13 cellular contexts compared by ENCODE assay signal in genomic region chr11:67278939-67279588, GRCh38. TPM values are rescaled to one million over a fixed set of nuclear protein-coding genes. Genes with fewer than 3 reads are reported as not detected.
DNase-seq lines count a peak whose midpoint lies in the region; ATAC-seq and TF ChIP-seq lines count a peak whose summit lies in the region.
"Had no signal": no experiment of that assay in that cellular context is flagged by ENCODE, and none has a peak within 500 bp of the region (broad histone marks: within the 10 kb centered on the region; RNA-seq: fewer than 3 reads in every experiment).

No MANE protein-coding gene starts in this region.

- no peaks in the 10 kb centered on the region for H3K27me3 Mint-ChIP-seq in activated CD4-positive, alpha-beta T cell treated with anti-CD3 and anti-CD28 coated beads, Interleukin-2, amount 10 ng/mL, durations not matched to agents 7 days and 5 days
- H3K27me3 Mint-ChIP-seq in activated CD4-positive, alpha-beta memory T cell treated with anti-CD3 and anti-CD28 coated beads for 36 hours, result no peaks in the 10 kb centered on the region
- H3K27me3 Mint-ChIP-seq in stimulated activated naive B cell treated with anti-CD40 and anti-IgM and Interleukin-4, amounts not matched to agents 10 μg/mL and 1 μg/mL and 100 μg/mL, for 72 hours, result no peaks in the 10 kb centered on the region

- peaks cover 74% of the 10 kb centered on the region for H3K4me1 Mint-ChIP-seq in activated CD4-positive, alpha-beta T cell treated with anti-CD3 and anti-CD28 coated beads, Interleukin-2, amount 10 ng/mL, durations not matched to agents 7 days and 5 days
- peaks cover 54% of the 10 kb centered on the region for H3K4me1 Mint-ChIP-seq in activated CD4-positive, alpha-beta memory T cell treated with anti-CD3 and anti-CD28 coated beads for 36 hours (ENCODE audit: low read depth)
- peaks cover 53 to 72% of the 10 kb centered on the region in 2 donors for H3K4me1 Mint-ChIP-seq in stimulated activated naive B cell treated with anti-CD40 and anti-IgM and Interleukin-4, amounts not matched to agents 10 μg/mL and 1 μg/mL and 100 μg/mL, for 72 hours

- H3K36me3 ChIP-seq in right atrium auricular region (peaks cover 55% of the 10 kb centered on the region), uterus (no peaks in the 10 kb centered on the region)

- H3K9me3 ChIP-seq in right atrium auricular region (no peaks in the 10 kb centered on the region), uterus (no peaks in the 10 kb centered on the region)
- H3K9me3 ChIP-seq: A549, thyroid gland had no signal

- no peak for ATAC-seq in stimulated activated naive B cell treated with anti-CD40 and anti-IgM and Interleukin-4, amounts not matched to agents 10 μg/mL and 1 μg/mL and 100 μg/mL, for 72 hours (replicated peaks)
- ATAC-seq in HG02973 (IDR thresholded peaks at IDR 0.05; ENCODE audit: unreplicated experiment) (no peak), HG03442 (IDR thresholded peaks at IDR 0.05; ENCODE audit: unreplicated experiment) (no peak)
- ATAC-seq: A549 had no signal

- H3K4me1 ChIP-seq in right atrium auricular region (peaks cover 0 to 64% of the 10 kb centered on the region in 2 donors), uterus (peaks cover 0 to 31% of the 10 kb centered on the region in 2 donors)

- CTCF ChIA-PET in activated CD4-positive, alpha-beta T cell treated with anti-CD3 and anti-CD28 coated beads, Interleukin-2, amount 10 ng/mL, durations not matched to agents 7 days and 5 days (lab: Charles Lee), result interaction anchor here (0.6 to 5.4 kb wide), 6 partner anchors 8 to 198 kb away, joined by 3 to 41 read pairs (median 4); partner anchors contain the start of gene ANKRD13D
- CTCF ChIA-PET in activated CD4-positive, alpha-beta memory T cell treated with anti-CD3 and anti-CD28 coated beads for 36 hours (lab: Charles Lee), result interaction anchor here (0.6 to 1.9 kb wide), 3 partner anchors 11 to 64 kb away, joined by 3 to 7 read pairs (median 5); no protein-coding TSS in a partner anchor

- TF ChIP-seq POLR2A in uterus (IDR thresholded peaks at IDR 0.05), result no peak

- intact Hi-C loops in activated CD4-positive, alpha-beta memory T cell treated with anti-CD3 and anti-CD28 coated beads for 36 hours (cut with micrococcal nuclease), result loop anchor here (5.0 kb wide), 1 partner anchor 123 kb away; the partner anchor contains the start of genes PPP1CA and TBC1D10C
- intact Hi-C loops in uterus (cut with DNase I; ENCODE audit: low total_unique reads), result no loop called here

- H3K27me3 ChIP-seq in right atrium auricular region (no peaks in the 10 kb centered on the region), uterus (no peaks in the 10 kb centered on the region)
- H3K27me3 ChIP-seq: thyroid gland had no signal

- H3K27ac Mint-ChIP-seq in activated CD4-positive, alpha-beta T cell treated with anti-CD3 and anti-CD28 coated beads, Interleukin-2, amount 10 ng/mL, durations not matched to agents 7 days and 5 days, result peak overlapping the region; percentile 93
- peak overlapping the region; percentile 97 for H3K27ac Mint-ChIP-seq in activated CD4-positive, alpha-beta memory T cell treated with anti-CD3 and anti-CD28 coated beads for 36 hours
- peak overlapping the region; percentile 95 for H3K27ac Mint-ChIP-seq in stimulated activated naive B cell treated with anti-CD40 and anti-IgM and Interleukin-4, amounts not matched to agents 10 μg/mL and 1 μg/mL and 100 μg/mL, for 72 hours

- TF ChIP-seq CTCF in right atrium auricular region (IDR thresholded peaks at IDR 0.05) (no peak), uterus (IDR thresholded peaks at IDR 0.05) (no peak)

- POLR2A ChIA-PET in activated CD4-positive, alpha-beta T cell treated with anti-CD3 and anti-CD28 coated beads, Interleukin-2, amount 10 ng/mL, durations not matched to agents 7 days and 5 days (lab: Charles Lee), result no interaction called here
- POLR2A ChIA-PET in activated CD4-positive, alpha-beta memory T cell treated with anti-CD3 and anti-CD28 coated beads for 36 hours (lab: Charles Lee), result interaction anchor here (2.9 to 3.7 kb wide), 2 partner anchors 9 to 24 kb away, joined by 8 to 53 read pairs; partner anchors contain the start of genes ANKRD13D and SSH3

- no peak for DNase-seq in activated CD4-positive, alpha-beta T cell treated with anti-CD3 and anti-CD28 coated beads, Interleukin-2, amount 10 ng/mL, durations not matched to agents 7 days and 5 days
- no peak for DNase-seq in activated CD4-positive, alpha-beta T cell treated with anti-CD3 and anti-CD28 coated beads for 4 hours
- no peak for DNase-seq in activated CD4-positive, alpha-beta memory T cell treated with anti-CD3 and anti-CD28 coated beads for 36 hours
- DNase-seq in right atrium auricular region (ENCODE audit: low spot score) (no peak), uterus (no peak)
- DNase-seq in stimulated activated naive B cell treated with anti-CD40 and anti-IgM and Interleukin-4, amounts not matched to agents 10 μg/mL and 1 μg/mL and 100 μg/mL, for 72 hours, result no peak
- DNase-seq: activated CD4-positive, CD25-positive, alpha-beta regulatory T cell treated with anti-CD3 and anti-CD28 coated beads, Interleukin-2, amount 50 U/mL, for 72 hours; NCI-H2171 treated with DMSO at 0.1 percent for 48 hours; stimulated activated CD4-positive, alpha-beta T cell treated with anti-CD3 and anti-CD28 coated beads, Interleukin-2, amount 100 ng/mL, for 48 hours had no signal

- peaks cover 70% of the 10 kb centered on the region for H3K36me3 Mint-ChIP-seq in activated CD4-positive, alpha-beta T cell treated with anti-CD3 and anti-CD28 coated beads, Interleukin-2, amount 10 ng/mL, durations not matched to agents 7 days and 5 days (ENCODE audit: low read depth)
- peaks cover 56% of the 10 kb centered on the region for H3K36me3 Mint-ChIP-seq in activated CD4-positive, alpha-beta memory T cell treated with anti-CD3 and anti-CD28 coated beads for 36 hours
- peaks cover 65 to 74% of the 10 kb centered on the region in 2 donors for H3K36me3 Mint-ChIP-seq in stimulated activated naive B cell treated with anti-CD40 and anti-IgM and Interleukin-4, amounts not matched to agents 10 μg/mL and 1 μg/mL and 100 μg/mL, for 72 hours

- H3K4me3 Mint-ChIP-seq in activated CD4-positive, alpha-beta T cell treated with anti-CD3 and anti-CD28 coated beads, Interleukin-2, amount 10 ng/mL, durations not matched to agents 7 days and 5 days, result peak overlapping the region; percentile 78
- no peak overlapping the region for H3K4me3 Mint-ChIP-seq in activated CD4-positive, alpha-beta memory T cell treated with anti-CD3 and anti-CD28 coated beads for 36 hours
- H3K4me3 Mint-ChIP-seq in stimulated activated naive B cell treated with anti-CD40 and anti-IgM and Interleukin-4, amounts not matched to agents 10 μg/mL and 1 μg/mL and 100 μg/mL, for 72 hours, result peak overlapping the region; percentile 57 to 79

- H3K9me3 Mint-ChIP-seq in activated CD4-positive, alpha-beta T cell treated with anti-CD3 and anti-CD28 coated beads, Interleukin-2, amount 10 ng/mL, durations not matched to agents 7 days and 5 days, result no peaks in the 10 kb centered on the region
- H3K9me3 Mint-ChIP-seq in activated CD4-positive, alpha-beta memory T cell treated with anti-CD3 and anti-CD28 coated beads for 36 hours, result no peaks in the 10 kb centered on the region
- H3K9me3 Mint-ChIP-seq in stimulated activated naive B cell treated with anti-CD40 and anti-IgM and Interleukin-4, amounts not matched to agents 10 μg/mL and 1 μg/mL and 100 μg/mL, for 72 hours, result peaks cover 1 to 3% of the 10 kb centered on the region in 2 donors

- H3K27ac ChIP-seq in right atrium auricular region, result peak overlapping the region; percentile 84 to 90
- peak overlapping the region in 1 of 2 donors; percentile 88 for H3K27ac ChIP-seq in uterus
- H3K27ac ChIP-seq: A549 had no signal

- no peak overlapping the region for H3K4me3 ChIP-seq in right atrium auricular region
- H3K4me3 ChIP-seq in uterus, result no peak overlapping the region
- H3K4me3 ChIP-seq: A549, thyroid gland had no signal

RNA-seq across cellular contexts. Expression of gene ANKRD13D, which starts 10.0 kb away (rescaled TPM):
- 100 to 1,000 TPM; 135 to 194 TPM for total RNA-seq in activated CD4-positive, alpha-beta T cell treated with anti-CD3 and anti-CD28 coated beads, Interleukin-2, amount 10 ng/mL, durations not matched to agents 7 days and 5 days
- total RNA-seq in activated CD4-positive, alpha-beta memory T cell treated with anti-CD3 and anti-CD28 coated beads for 36 hours, result 10 to 100 TPM; 85.9 to 89.4 TPM
- total RNA-seq in right atrium auricular region (10 to 100 TPM; 14.1 to 14.9 TPM), uterus (10 to 100 TPM in 3 of 4 donors, 1 to 10 TPM in 1; 7.4 to 63.7 (median 22.5) TPM)

RNA-seq across cellular contexts. Expression of gene GRK2, which starts 12.8 kb away (rescaled TPM):
- 100 to 1,000 TPM; 306 to 324 TPM for total RNA-seq in activated CD4-positive, alpha-beta T cell treated with anti-CD3 and anti-CD28 coated beads, Interleukin-2, amount 10 ng/mL, durations not matched to agents 7 days and 5 days
- total RNA-seq in activated CD4-positive, alpha-beta memory T cell treated with anti-CD3 and anti-CD28 coated beads for 36 hours, result 100 to 1,000 TPM; 273 to 279 TPM
- 10 to 100 TPM; 52.7 to 55.9 TPM for total RNA-seq in right atrium auricular region
- 10 to 100 TPM; 25.0 to 93.8 (median 64.2) TPM for total RNA-seq in uterus

RNA-seq across cellular contexts. Expression of gene SSH3, which starts 24.3 kb away (rescaled TPM):
- 1 to 10 TPM; 8.2 to 9.6 TPM for total RNA-seq in activated CD4-positive, alpha-beta T cell treated with anti-CD3 and anti-CD28 coated beads, Interleukin-2, amount 10 ng/mL, durations not matched to agents 7 days and 5 days
- total RNA-seq in activated CD4-positive, alpha-beta memory T cell treated with anti-CD3 and anti-CD28 coated beads for 36 hours, result 10 to 100 TPM; 14.9 to 19.4 TPM
- 10 to 100 TPM; 14.7 to 23.6 TPM for total RNA-seq in right atrium auricular region
- total RNA-seq in uterus, result 10 to 100 TPM in 3 of 4 donors, 1 to 10 TPM in 1; 7.7 to 48.8 (median 19.1) TPM
